Comparison of ENCODE assay signal across 14 cellular contexts in genomic region chr5:106601605-106602004, GRCh38.
DNase-seq lines count a peak whose midpoint lies in the region; ATAC-seq, FAIRE-seq and TF ChIP-seq lines count a peak whose summit lies in the region.
"Had no signal": no experiment of that assay in that cellular context is flagged by ENCODE, and none has a peak within 500 bp of the region (broad histone marks: within the 10 kb centered on the region; RNA-seq: fewer than 3 reads in every experiment).

No MANE protein-coding gene starts in this region.

- no peak for TF ChIP-seq POLR2A in GM12878 (IDR thresholded peaks at IDR 0.05; ENCODE audit: low read depth, low read length)
- no peak for TF ChIP-seq POLR2A in spleen (IDR thresholded peaks at IDR 0.05)

- no peak; a peak in 1 of 4 replicates for TF ChIP-seq EP300 in GM12878 (IDR thresholded peaks at IDR 0.05; ENCODE audit: borderline replicate concordance in 1 of 2, control insufficient read depth in 1 of 2, low read depth in 2 of 2, low read length in 2 of 2)

- peak overlapping the region; percentile 60 for H2AFZ ChIP-seq in GM12878 (ENCODE audit: control insufficient read depth, low read depth, low read length)
- H2AFZ ChIP-seq: PC-9 had no signal

- 36% methylated on average over 6 of the region's 6 CpGs for WGBS in GM12878 (ENCODE audit: insufficient coverage, insufficient replicate concordance, low lambda C conversion rate, missing lambda C conversion rate)
- 60 to 75% (median 71%) methylated on average over 6 of the region's 6 CpGs for WGBS in spleen, 5 donors

- H3K36me3 ChIP-seq in GM12878 (ENCODE audit: control insufficient read depth in 2 of 2, insufficient read depth in 2 of 2, low read length in 1 of 2), result no peaks in the 10 kb centered on the region
- H3K36me3 ChIP-seq in spleen, result no peaks in the 10 kb centered on the region

- BruUV-seq in GM12878 (replicated peaks; lab: Mats Ljungman, UMichigan), result no TSS peak

- H3K9me3 ChIP-seq in GM12878 (replicated peaks; ENCODE audit: control insufficient read depth, insufficient read depth, low read length) (no peaks in the 10 kb centered on the region; the same call in 2 of the 3 replicates), spleen (no peaks in the 10 kb centered on the region)

- H3K4me2 ChIP-seq in GM12878 (ENCODE audit: control insufficient read depth, insufficient read depth), result peak overlapping the region; percentile 48
- H3K4me2 ChIP-seq: PC-9 had no signal

- no peaks in the 10 kb centered on the region for H3K27me3 ChIP-seq in GM12878 (replicated peaks in 1 of 2; ENCODE audit: control insufficient read depth in 2 of 2, insufficient read depth in 2 of 2, low read length in 1 of 2)
- no peaks in the 10 kb centered on the region for H3K27me3 ChIP-seq in spleen (replicated peaks in 1 of 7)

- H3K4me3 ChIP-seq in GM12878 (no peak overlapping the region), spleen (no peak overlapping the region)
- H3K4me3 ChIP-seq: PC-9 had no signal

- H4K20me1 ChIP-seq in GM12878 (ENCODE audit: control insufficient read depth, insufficient read depth), result no peaks in the 10 kb centered on the region

- no peaks in the 10 kb centered on the region; the same call in 1 of the 2 replicates for H3K4me1 ChIP-seq in GM12878 (ENCODE audit: control insufficient read depth, insufficient read depth, low read length)
- H3K4me1 ChIP-seq in spleen, result no peaks in the 10 kb centered on the region

- DNase-seq in ELF-1 (ENCODE audit: low read depth, low spot score) (peak; percentile 58), GM12878 (ENCODE audit: low read depth, low spot score) (peak; percentile 48), T1000 (lab: John Stamatoyannopoulos, UW) (no peak), spleen (no peak), SKM-1 treated with dmso at 0.1 percent for 144 hours (lab: John Stamatoyannopoulos, UW; ENCODE audit: unreplicated experiment) (no peak)
- DNase-seq: activated CD4-positive, alpha-beta T cell treated with anti-CD3 and anti-CD28 coated beads, Interleukin-2, amount 10 ng/mL, durations not matched to agents 24 days and 14 days; aorta; kidney glomerular epithelial cell; PC-9; T-helper 17 cell had no signal

- FAIRE-seq in GM12878 (lab: Jason Lieb, UNC), result peak; percentile 31
- FAIRE-seq: frontal cortex had no signal

- RAD21 ChIA-PET in GM12878 (lab: Charles Lee; ENCODE audit: unreplicated experiment), result no interaction called here

- TF ChIP-seq CTCF in GM12878 (IDR thresholded peaks at IDR 0.05 in 2 of 3, conservative IDR thresholded peaks at IDR 0.05 in 1 of 3; ENCODE audit: control insufficient read depth in 2 of 3, extremely low read depth in 1 of 3, insufficient read depth in 1 of 3, low read depth in 3 of 3, low read length in 3 of 3) (no peak), spleen (IDR thresholded peaks at IDR 0.05 in 8 of 11, conservative IDR thresholded peaks at IDR 0.05 in 3 of 11) (no peak)

- H3K27ac ChIP-seq in GM12878 (ENCODE audit: control insufficient read depth, insufficient read depth) (peak overlapping the region; percentile 65), spleen (no peak overlapping the region)
- H3K27ac ChIP-seq: PC-9 had no signal

- CTCF ChIA-PET in GM12878 (lab: Yijun Ruan, JAX), result interaction anchor here (0.7 to 1.5 kb wide), 4 partner anchors 9 to 144 kb away, joined by 3 to 4 read pairs (median 4); no protein-coding TSS in a partner anchor

- no peak for TF ChIP-seq RAD21 in GM12878 (IDR thresholded peaks at IDR 0.05; ENCODE audit: insufficient read depth, low read depth, low read length)

- no peaks in the 10 kb centered on the region for H3K79me2 ChIP-seq in GM12878 (ENCODE audit: control insufficient read depth, insufficient read depth, low read length)

- SMC1A ChIA-PET in GM12878 (lab: Charles Lee; ENCODE audit: uncharacterized antibody, unreplicated experiment), result interaction anchor here (0.9 to 1.6 kb wide), 5 partner anchors 9 to 852 kb away, joined by 3 to 4 read pairs (median 3); no protein-coding TSS in a partner anchor

- H3K9ac ChIP-seq in GM12878 (ENCODE audit: control insufficient read depth, insufficient read depth, low read length), result no peak overlapping the region

- in situ Hi-C loops in GM12878 (cut with MboI), result no loop called here

- intact Hi-C loops in GM12878 (cut with micrococcal nuclease; ENCODE audit: unreplicated experiment) (no loop called here), spleen (cut with DNase I; ENCODE audit: low total_unique reads) (no loop called here)

- POLR2A ChIA-PET in GM12878 (lab: Charles Lee), result interaction anchor here (0.5 kb wide), 1 partner anchor 30 kb away, joined by 4 read pairs; no protein-coding TSS in a partner anchor

- ATAC-seq in GM19035 (IDR thresholded peaks at IDR 0.05; ENCODE audit: unreplicated experiment), result peak; percentile 88
- ATAC-seq in HG03342 (IDR thresholded peaks at IDR 0.05; ENCODE audit: unreplicated experiment), result peak; percentile 54
- peak; percentile 97 for ATAC-seq in GM12878
- no peak for ATAC-seq in GM21526 (IDR thresholded peaks at IDR 0.05; ENCODE audit: low FRiP score, unreplicated experiment)
- ATAC-seq: T-helper 17 cell had no signal

TF ChIP-seq in GM12878, 131 proteins besides CTCF, POLR2A, EP300 and RAD21:
- TF ChIP-seq CHD2 (IDR thresholded peaks at IDR 0.05; ENCODE audit: borderline replicate concordance, low read depth, low read length), result peak; percentile 43; the same call in 1 of the 2 replicates
- TF ChIP-seq NR2F1 (conservative IDR thresholded peaks at IDR 0.05), result peak; percentile 78
- peak; percentile 9 for TF ChIP-seq MEF2B (IDR thresholded peaks at IDR 0.05; ENCODE audit: partially characterized antibody, poor library complexity, severe bottlenecking)
- no peak for TF ChIP-seq ZNF384 (IDR thresholded peaks at IDR 0.05; ENCODE audit: borderline replicate concordance, low read depth, low read length)
- TF ChIP-seq, protein P1, sequence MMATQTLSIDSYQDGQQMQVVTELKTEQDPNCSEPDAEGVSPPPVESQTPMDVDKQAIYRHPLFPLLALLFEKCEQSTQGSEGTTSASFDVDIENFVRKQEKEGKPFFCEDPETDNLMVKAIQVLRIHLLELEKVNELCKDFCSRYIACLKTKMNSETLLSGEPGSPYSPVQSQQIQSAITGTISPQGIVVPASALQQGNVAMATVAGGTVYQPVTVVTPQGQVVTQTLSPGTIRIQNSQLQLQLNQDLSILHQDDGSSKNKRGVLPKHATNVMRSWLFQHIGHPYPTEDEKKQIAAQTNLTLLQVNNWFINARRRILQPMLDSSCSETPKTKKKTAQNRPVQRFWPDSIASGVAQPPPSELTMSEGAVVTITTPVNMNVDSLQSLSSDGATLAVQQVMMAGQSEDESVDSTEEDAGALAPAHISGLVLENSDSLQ (IDR thresholded peaks at IDR 0.05), result peak; percentile 90
- peak; percentile 71 for TF ChIP-seq NR2C1 (IDR thresholded peaks at IDR 0.05)
- no peak for TF ChIP-seq ZNF24 (IDR thresholded peaks at IDR 0.05)
- peak; percentile 72; the same call in 1 of the 2 replicates for TF ChIP-seq TCF12 (IDR thresholded peaks at IDR 0.05; ENCODE audit: low read depth, low read length)
- TF ChIP-seq YBX1 (IDR thresholded peaks at IDR 0.05), result no peak
- TF ChIP-seq SPI1 (IDR thresholded peaks at IDR 0.05; ENCODE audit: borderline replicate concordance, insufficient read depth, low read depth, low read length), result peak; percentile 26; the same call in 1 of the 2 replicates
- TF ChIP-seq CBX3 (IDR thresholded peaks at IDR 0.05; ENCODE audit: borderline replicate concordance, low read depth), result no peak
- TF ChIP-seq PBX3 (IDR thresholded peaks at IDR 0.05; ENCODE audit: insufficient replicate concordance, low read depth, low read length), result peak; percentile 66
- TF ChIP-seq, protein P2, sequence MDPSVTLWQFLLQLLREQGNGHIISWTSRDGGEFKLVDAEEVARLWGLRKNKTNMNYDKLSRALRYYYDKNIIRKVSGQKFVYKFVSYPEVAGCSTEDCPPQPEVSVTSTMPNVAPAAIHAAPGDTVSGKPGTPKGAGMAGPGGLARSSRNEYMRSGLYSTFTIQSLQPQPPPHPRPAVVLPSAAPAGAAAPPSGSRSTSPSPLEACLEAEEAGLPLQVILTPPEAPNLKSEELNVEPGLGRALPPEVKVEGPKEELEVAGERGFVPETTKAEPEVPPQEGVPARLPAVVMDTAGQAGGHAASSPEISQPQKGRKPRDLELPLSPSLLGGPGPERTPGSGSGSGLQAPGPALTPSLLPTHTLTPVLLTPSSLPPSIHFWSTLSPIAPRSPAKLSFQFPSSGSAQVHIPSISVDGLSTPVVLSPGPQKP (IDR thresholded peaks at IDR 0.05; ENCODE audit: low read depth, low read length), result no peak
- TF ChIP-seq POU2F2 (IDR thresholded peaks at IDR 0.05; ENCODE audit: borderline replicate concordance, low read depth, low read length), result no peak
- TF ChIP-seq, protein P3, sequence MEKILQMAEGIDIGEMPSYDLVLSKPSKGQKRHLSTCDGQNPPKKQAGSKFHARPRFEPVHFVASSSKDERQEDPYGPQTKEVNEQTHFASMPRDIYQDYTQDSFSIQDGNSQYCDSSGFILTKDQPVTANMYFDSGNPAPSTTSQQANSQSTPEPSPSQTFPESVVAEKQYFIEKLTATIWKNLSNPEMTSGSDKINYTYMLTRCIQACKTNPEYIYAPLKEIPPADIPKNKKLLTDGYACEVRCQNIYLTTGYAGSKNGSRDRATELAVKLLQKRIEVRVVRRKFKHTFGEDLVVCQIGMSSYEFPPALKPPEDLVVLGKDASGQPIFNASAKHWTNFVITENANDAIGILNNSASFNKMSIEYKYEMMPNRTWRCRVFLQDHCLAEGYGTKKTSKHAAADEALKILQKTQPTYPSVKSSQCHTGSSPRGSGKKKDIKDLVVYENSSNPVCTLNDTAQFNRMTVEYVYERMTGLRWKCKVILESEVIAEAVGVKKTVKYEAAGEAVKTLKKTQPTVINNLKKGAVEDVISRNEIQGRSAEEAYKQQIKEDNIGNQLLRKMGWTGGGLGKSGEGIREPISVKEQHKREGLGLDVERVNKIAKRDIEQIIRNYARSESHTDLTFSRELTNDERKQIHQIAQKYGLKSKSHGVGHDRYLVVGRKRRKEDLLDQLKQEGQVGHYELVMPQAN (conservative IDR thresholded peaks at IDR 0.05), result no peak
- no peak for TF ChIP-seq SMARCA5 (IDR thresholded peaks at IDR 0.05)
- TF ChIP-seq BMI1 (IDR thresholded peaks at IDR 0.05; ENCODE audit: borderline replicate concordance), result 0 out of 2 replicates have a peak, but pooled peaks have one; percentile 10

Comparison
In these comparisons a context has a peak if more than half of its experiments do, and no peak if none do; other contexts are left out.
1. DNase-seq: peak in ELF-1 (single experiment) and GM12878 (single experiment); none in T1000 (single experiment), spleen (single experiment) and SKM-1 treated with dmso at 0.1 percent for 144 hours (single experiment).